13 cellular contexts compared by ENCODE assay signal in the genomic region with DNA sequence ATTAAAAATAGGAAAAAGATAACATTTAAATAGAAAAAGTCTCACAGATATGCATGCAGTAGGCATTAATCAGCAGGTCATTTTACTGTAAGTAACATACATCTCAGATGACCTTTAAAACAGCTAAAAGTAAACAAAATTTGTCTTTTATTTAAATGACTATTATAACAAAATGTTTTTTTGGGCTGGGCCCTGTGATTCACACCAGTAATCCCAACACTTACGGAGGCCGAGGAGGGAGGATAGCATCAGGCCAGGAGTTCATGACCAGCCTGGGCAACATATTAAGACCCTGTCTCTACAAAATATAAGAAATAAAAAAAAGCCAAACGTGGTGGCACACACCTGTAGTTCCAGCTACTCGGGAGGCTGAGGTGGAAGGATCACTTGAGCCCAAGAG. TPM values are rescaled to one million over a fixed set of nuclear protein-coding genes. Genes with fewer than 3 reads are reported as not detected.
DNase-seq lines count a peak whose midpoint lies in the region; ATAC-seq and TF ChIP-seq lines count a peak whose summit lies in the region.
"Had no signal": no experiment of that assay in that cellular context is flagged by ENCODE, and none has a peak within 500 bp of the region (broad histone marks: within the 10 kb centered on the region; RNA-seq: fewer than 3 reads in every experiment).

No MANE protein-coding gene starts in this region.

- no peaks in the 10 kb centered on the region for H3K36me3 ChIP-seq in CD4-positive, CD25-positive, alpha-beta regulatory T cell (ENCODE audit: control insufficient read depth, insufficient read depth, low read length)
- H3K36me3 ChIP-seq in SJSA1 = no peaks in the 10 kb centered on the region
- H3K36me3 ChIP-seq in sigmoid colon = no peaks in the 10 kb centered on the region

- no peaks in the 10 kb centered on the region for H3K36me3 Mint-ChIP-seq in CD4-positive, CD25-positive, alpha-beta regulatory T cell

- no peak for TF ChIP-seq POLR2A in sigmoid colon (IDR thresholded peaks at IDR 0.05)

- WGBS in sigmoid colon, 2 donors = 41 to 79% methylated on average over 4 of the region's 4 CpGs

- peaks cover 41 to 88% (median 76%) of the 10 kb centered on the region in 4 donors for H3K4me1 Mint-ChIP-seq in CD4-positive, CD25-positive, alpha-beta regulatory T cell

- H3K4me1 ChIP-seq in CD4-positive, CD25-positive, alpha-beta regulatory T cell (ENCODE audit: control insufficient read depth, insufficient read depth, low read length, poor library complexity, severe bottlenecking) = peaks cover 66% of the 10 kb centered on the region
- H3K4me1 ChIP-seq in SJSA1 (replicated peaks) (peaks cover 55% of the 10 kb centered on the region), sigmoid colon (peaks cover 0 to 84% (median 77%) of the 10 kb centered on the region in 4 donors)

- peak overlapping the region; percentile 98 for H3K27ac ChIP-seq in CD4-positive, CD25-positive, alpha-beta regulatory T cell (ENCODE audit: insufficient read depth, low read length, poor library complexity, severe bottlenecking)
- H3K27ac ChIP-seq in SJSA1 = peak overlapping the region; percentile 79
- H3K27ac ChIP-seq in sigmoid colon = peak overlapping the region; percentile 80 to 90 (median 86)

- H3K27me3 Mint-ChIP-seq in CD4-positive, CD25-positive, alpha-beta regulatory T cell = no peaks in the 10 kb centered on the region
- H3K27me3 Mint-ChIP-seq: activated naive CD4-positive, alpha-beta T cell treated with anti-CD3 and anti-CD28 coated beads, Interleukin-2, amount 10 ng/mL, durations not matched to agents 7 days and 5 days had no signal

- no peaks in the 10 kb centered on the region for H3K9me3 ChIP-seq in CD4-positive, CD25-positive, alpha-beta regulatory T cell (ENCODE audit: control insufficient read depth in 2 of 2, low read length in 2 of 2)
- no peaks in the 10 kb centered on the region for H3K9me3 ChIP-seq in SJSA1 (replicated peaks)
- no peaks in the 10 kb centered on the region for H3K9me3 ChIP-seq in sigmoid colon

- TF ChIP-seq CTCF in fibroblast of mammary gland (conservative IDR thresholded peaks at IDR 0.05; ENCODE audit: control insufficient read depth, insufficient read depth, low read depth, low read length) (no peak), sigmoid colon (IDR thresholded peaks at IDR 0.05) (no peak)

- no peak overlapping the region for H3K4me3 ChIP-seq in CD4-positive, CD25-positive, alpha-beta regulatory T cell (ENCODE audit: low read depth, low read length)
- H3K4me3 ChIP-seq in SJSA1 = no peak overlapping the region
- H3K4me3 ChIP-seq in fibroblast of mammary gland (ENCODE audit: control insufficient read depth, low read depth, low read length) = no peak overlapping the region
- H3K4me3 ChIP-seq in sigmoid colon = no peak overlapping the region

- no peak for TF ChIP-seq EP300 in sigmoid colon (IDR thresholded peaks at IDR 0.05)

- intact Hi-C loops in sigmoid colon (cut with DNase I) = no loop called here

- peak overlapping the region in 2 of 3 donors; percentile 81 to 100 for H3K27ac Mint-ChIP-seq in CD4-positive, CD25-positive, alpha-beta regulatory T cell

- H3K27me3 ChIP-seq in CD4-positive, CD25-positive, alpha-beta regulatory T cell (ENCODE audit: control insufficient read depth, insufficient read depth, low read length) = no peaks in the 10 kb centered on the region
- H3K27me3 ChIP-seq in SJSA1 (replicated peaks) = no peaks in the 10 kb centered on the region
- H3K27me3 ChIP-seq in sigmoid colon = no peaks in the 10 kb centered on the region

- ATAC-seq in CD4-positive, CD25-positive, alpha-beta regulatory T cell (ENCODE audit: low read depth in 2 of 2) = no peak
- no peak for ATAC-seq in HG03280 (IDR thresholded peaks at IDR 0.05; ENCODE audit: unreplicated experiment)

- DNase-seq in CD4-positive, CD25-positive, alpha-beta regulatory T cell = no peak
- DNase-seq in SJSA1 (ENCODE audit: low read depth in 1 of 2, low spot score in 2 of 2) (no peak), fibroblast of mammary gland (ENCODE audit: low read depth) (peak; percentile 28), sigmoid colon (no peak), GM19238 (ENCODE audit: insufficient read length, low spot score) (no peak), UCSD-AML1 (lab: John Stamatoyannopoulos, UW; ENCODE audit: unreplicated experiment) (no peak), NCI-H2081 treated with DMSO at 0.1 percent for 48 hours (lab: John Stamatoyannopoulos, UW) (no peak)
- DNase-seq: activated naive CD4-positive, alpha-beta T cell treated with anti-CD3 and anti-CD28 coated beads, Interleukin-2, amount 10 ng/mL, durations not matched to agents 7 days and 5 days; COR-L47; NCI-H2107; small intestine; stimulated activated CD8-positive, alpha-beta memory T cell treated with anti-CD3 and anti-CD28 coated beads, Interleukin-4, amount 100 ng/mL, for 48 hours had no signal

- no peaks in the 10 kb centered on the region for H3K9me3 Mint-ChIP-seq in CD4-positive, CD25-positive, alpha-beta regulatory T cell
- H3K9me3 Mint-ChIP-seq: activated naive CD4-positive, alpha-beta T cell treated with anti-CD3 and anti-CD28 coated beads, Interleukin-2, amount 10 ng/mL, durations not matched to agents 7 days and 5 days had no signal

- H3K4me3 Mint-ChIP-seq in CD4-positive, CD25-positive, alpha-beta regulatory T cell = peak overlapping the region in 1 of 4 donors; percentile 82
- H3K4me3 Mint-ChIP-seq: activated naive CD4-positive, alpha-beta T cell treated with anti-CD3 and anti-CD28 coated beads, Interleukin-2, amount 10 ng/mL, durations not matched to agents 7 days and 5 days had no signal

RNA-seq across cellular contexts. Expression of a gene that starts 14.8 kb away (rescaled TPM):
- 198 TPM for total RNA-seq in CD4-positive, CD25-positive, alpha-beta regulatory T cell
- 100 to 1,000 TPM in 3 of 4 donors, 10 to 100 TPM in 1; 98.2 to 147 (median 123) TPM for polyA plus RNA-seq in CD4-positive, CD25-positive, alpha-beta regulatory T cell
- 163 and 235 TPM in 2 replicates for total RNA-seq in SJSA1 (2014; rRNA removed; shearing (Covaris generic))
- 100 to 1,000 TPM; 135 to 283 (median 183) TPM for total RNA-seq in sigmoid colon
- polyA plus RNA-seq in sigmoid colon = 100 to 1,000 TPM in 1 of 3 donors, 10 to 100 TPM in 2; 96.7 to 120 (median 97.6) TPM

RNA-seq across cellular contexts. Expression of a gene that starts 50.7 kb away (rescaled TPM):
- not detected for total RNA-seq in CD4-positive, CD25-positive, alpha-beta regulatory T cell
- not detected for polyA plus RNA-seq in CD4-positive, CD25-positive, alpha-beta regulatory T cell
- total RNA-seq in SJSA1 (2014; rRNA removed; shearing (Covaris generic)) = 0.66 and 4.1 TPM in 2 replicates
- total RNA-seq in sigmoid colon = 1 to 10 TPM; 1.5 to 4.3 (median 2.5) TPM
- polyA plus RNA-seq in sigmoid colon = 1 to 10 TPM; 1.4 to 4.0 (median 1.8) TPM
